ENCODE assay signal across 9 cellular contexts in the genomic region with DNA sequence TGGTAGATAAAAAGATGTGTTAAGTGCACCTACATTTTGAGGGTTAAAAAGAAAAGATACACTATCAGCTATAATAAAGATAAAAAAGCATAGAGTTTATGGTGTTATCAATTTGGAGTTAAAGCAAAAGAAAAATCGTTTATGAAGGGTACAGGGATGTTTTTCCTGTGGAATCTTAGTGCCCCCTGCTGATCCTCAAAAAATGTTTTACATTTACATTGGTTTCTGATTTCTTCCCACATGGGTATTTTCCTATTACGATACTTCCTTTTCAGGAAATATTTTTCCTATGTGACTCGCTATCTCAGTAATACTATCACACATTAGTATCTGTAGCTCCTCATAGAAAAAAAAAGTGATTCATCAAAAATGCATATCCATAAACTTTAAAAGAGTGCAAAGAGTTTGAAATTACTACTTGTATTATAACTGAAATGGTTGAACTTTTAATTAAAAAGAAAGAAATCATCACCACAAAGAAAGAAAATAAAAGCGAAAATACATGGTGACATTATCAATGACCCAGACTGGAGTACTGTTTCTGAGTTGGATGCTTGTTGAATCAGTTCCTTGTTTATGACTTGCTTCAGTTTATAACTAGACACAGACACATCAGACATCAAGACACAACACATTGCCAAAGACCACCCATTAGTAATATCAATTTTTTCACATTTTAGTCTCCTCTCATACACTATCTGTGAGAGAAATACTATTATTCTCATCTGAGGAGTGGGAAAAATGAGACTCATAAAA.
DNase-seq lines count a peak whose midpoint lies in the region; ATAC-seq and TF ChIP-seq lines count a peak whose summit lies in the region.
"Had no signal": no experiment of that assay in that cellular context is flagged by ENCODE, and none has a peak within 500 bp of the region (broad histone marks: within the 10 kb centered on the region; RNA-seq: fewer than 3 reads in every experiment).

No MANE protein-coding gene starts in this region.

- TF ChIP-seq CTCF in BE2C (IDR thresholded peaks at IDR 0.05; ENCODE audit: low read depth, low read length) (peak; percentile 70), vagina (IDR thresholded peaks at IDR 0.05) (no peak)

- H3K4me1 ChIP-seq in BE2C, result no peaks in the 10 kb centered on the region; the same call in 1 of the 2 replicates
- H3K4me1 ChIP-seq in vagina, result no peaks in the 10 kb centered on the region

- H3K27ac ChIP-seq in vagina, result no peak overlapping the region

- H3K9me3 ChIP-seq in BE2C (no peaks in the 10 kb centered on the region), vagina (no peaks in the 10 kb centered on the region)

- H3K4me3 ChIP-seq in BE2C (ENCODE audit: low read depth, low read length) (peak overlapping the region; percentile 15; the same call in 1 of the 2 replicates), vagina (no peak overlapping the region)

- peak; percentile 54 for ATAC-seq in HG02798 (IDR thresholded peaks at IDR 0.05; ENCODE audit: poor library complexity, unreplicated experiment)
- ATAC-seq: activated CD4-positive, CD25-positive, alpha-beta regulatory T cell treated with anti-CD3 and anti-CD28 coated beads, Interleukin-2, amount 50 U/mL, for 24 hours had no signal

- no peak for TF ChIP-seq POLR2A in vagina (IDR thresholded peaks at IDR 0.05)

- DNase-seq in BE2C (no peak), OCI-M1 (lab: John Stamatoyannopoulos, UW) (peak; percentile 52), globus pallidus (ENCODE audit: low spot score) (peak; percentile 20), vagina (ENCODE audit: extremely low spot score in 2 of 2) (no peak), T-helper 1 cell (no peak)
- no peak for DNase-seq in activated CD4-positive, alpha-beta T cell treated with anti-CD3 and anti-CD28 coated beads for 1 hour
- no peak for DNase-seq in activated CD8-positive, alpha-beta memory T cell treated with anti-CD3 and anti-CD28 coated beads for 24 hours

- no peaks in the 10 kb centered on the region for H3K36me3 ChIP-seq in BE2C
- no peaks in the 10 kb centered on the region for H3K36me3 ChIP-seq in vagina

- intact Hi-C loops in vagina (cut with DNase I), result no loop called here

- no peaks in the 10 kb centered on the region for H3K27me3 ChIP-seq in BE2C
- no peaks in the 10 kb centered on the region for H3K27me3 ChIP-seq in vagina

Comparison
In these comparisons a context has a peak if more than half of its experiments do, and no peak if none do; other contexts are left out.
1. DNase-seq: peak in OCI-M1 (single experiment) and globus pallidus (single experiment); none in BE2C (single experiment), activated CD4-positive, alpha-beta T cell treated with anti-CD3 and anti-CD28 coated beads for 1 hour (single experiment), vagina (0 of 2), T-helper 1 cell (0 of 5) and activated CD8-positive, alpha-beta memory T cell treated with anti-CD3 and anti-CD28 coated beads for 24 hours (single experiment).